Comparison of ENCODE assay signal across 9 cellular contexts in genomic region chr9:125409637-125410521, GRCh38.
A peak's percentile ranks its signal among the peaks of the same experiment; 100 is the strongest.
DNase-seq lines count a peak whose midpoint lies in the region; ATAC-seq and TF ChIP-seq lines count a peak whose summit lies in the region.
"Had no signal": no experiment of that assay in that cellular context is flagged by ENCODE, and none has a peak within 500 bp of the region (broad histone marks: within the 10 kb centered on the region; RNA-seq: fewer than 3 reads in every experiment).

No MANE protein-coding gene starts in this region.

- no peaks in the 10 kb centered on the region for H3K9me3 ChIP-seq in MM.1S (replicated peaks; ENCODE audit: insufficient read depth, low read length)
- H3K9me3 ChIP-seq: tibial artery had no signal

- DNase-seq in NOMO-1 treated with DMSO at 0.1 percent for 48 hours (lab: John Stamatoyannopoulos, UW; ENCODE audit: unreplicated experiment) (peak; percentile 26), NOMO-1 treated with dmso at 0.1 percent for 144 hours (lab: John Stamatoyannopoulos, UW; ENCODE audit: unreplicated experiment) (no peak), MM.1S (peak; percentile 9), iris pigment epithelial cell (ENCODE audit: low read depth) (peak; percentile 42), NCI-H1048 (lab: John Stamatoyannopoulos, UW) (no peak), NCI-H2081 treated with DMSO at 0.1 percent for 48 hours (lab: John Stamatoyannopoulos, UW) (no peak)
- peak; percentile 61 for DNase-seq in activated CD8-positive, alpha-beta T cell treated with anti-CD3 and anti-CD28 coated beads, Interleukin-2, amount 10 ng/mL, durations not matched to agents 7 days and 5 days

- no peaks in the 10 kb centered on the region for H3K9me3 Mint-ChIP-seq in activated CD8-positive, alpha-beta T cell treated with anti-CD3 and anti-CD28 coated beads, Interleukin-2, amount 10 ng/mL, durations not matched to agents 7 days and 5 days (ENCODE audit: insufficient read depth)

- no peaks in the 10 kb centered on the region for H3K36me3 Mint-ChIP-seq in activated CD8-positive, alpha-beta T cell treated with anti-CD3 and anti-CD28 coated beads, Interleukin-2, amount 10 ng/mL, durations not matched to agents 7 days and 5 days (ENCODE audit: low read depth)

- H3F3A ChIP-seq in MM.1S (ENCODE audit: insufficient read depth, low read length) = no peaks in the 10 kb centered on the region

- no peak overlapping the region for H3K4me3 ChIP-seq in MM.1S (ENCODE audit: low read length)

- H3K27me3 ChIP-seq in MM.1S (replicated peaks; ENCODE audit: insufficient read depth, low read length) = peaks cover 5% of the 10 kb centered on the region; the same call in 1 of the 2 replicates

- no peak overlapping the region for H3K27ac Mint-ChIP-seq in activated CD8-positive, alpha-beta T cell treated with anti-CD3 and anti-CD28 coated beads, Interleukin-2, amount 10 ng/mL, durations not matched to agents 7 days and 5 days

- peak overlapping the region; percentile 16 for H3K4me3 Mint-ChIP-seq in activated CD8-positive, alpha-beta T cell treated with anti-CD3 and anti-CD28 coated beads, Interleukin-2, amount 10 ng/mL, durations not matched to agents 7 days and 5 days

- ATAC-seq in activated CD8-positive, alpha-beta T cell treated with anti-CD3 and anti-CD28 coated beads, Interleukin-2, amount 10 ng/mL, durations not matched to agents 7 days and 5 days = peak; percentile 13
- ATAC-seq in GM18861 (IDR thresholded peaks at IDR 0.05; ENCODE audit: unreplicated experiment) = no peak

- TF ChIP-seq CTCF in MM.1S (IDR thresholded peaks at IDR 0.05; ENCODE audit: low read length) = no peak

- H3K9me2 ChIP-seq in MM.1S (replicated peaks; ENCODE audit: insufficient read depth, low read length) = no peaks in the 10 kb centered on the region

- no peaks in the 10 kb centered on the region for H3K36me3 ChIP-seq in MM.1S (replicated peaks; ENCODE audit: insufficient read depth, low read length)
- H3K36me3 ChIP-seq: tibial artery had no signal

- no peak overlapping the region for H3K4me2 ChIP-seq in MM.1S (ENCODE audit: low read depth, low read length)

- CTCF ChIA-PET in activated CD8-positive, alpha-beta T cell treated with anti-CD3 and anti-CD28 coated beads, Interleukin-2, amount 10 ng/mL, durations not matched to agents 7 days and 5 days (lab: Charles Lee) = no interaction called here

- H3K27me3 Mint-ChIP-seq in activated CD8-positive, alpha-beta T cell treated with anti-CD3 and anti-CD28 coated beads, Interleukin-2, amount 10 ng/mL, durations not matched to agents 7 days and 5 days (ENCODE audit: low read depth) = peaks cover 14% of the 10 kb centered on the region

- no peaks in the 10 kb centered on the region for H4K20me1 ChIP-seq in MM.1S (ENCODE audit: insufficient read depth, low read length)

- POLR2A ChIA-PET in activated CD8-positive, alpha-beta T cell treated with anti-CD3 and anti-CD28 coated beads, Interleukin-2, amount 10 ng/mL, durations not matched to agents 7 days and 5 days (lab: Charles Lee) = no interaction called here

- H3K9ac ChIP-seq in MM.1S (ENCODE audit: low read length) = no peak overlapping the region

- H2AFZ ChIP-seq in MM.1S (ENCODE audit: low read length) = 0 out of 2 replicates have a peak overlapping the region, but pooled peaks have one; percentile 23

- no peaks in the 10 kb centered on the region for H3K79me2 ChIP-seq in MM.1S (ENCODE audit: low read length)

- peaks cover 16% of the 10 kb centered on the region for H3K4me1 Mint-ChIP-seq in activated CD8-positive, alpha-beta T cell treated with anti-CD3 and anti-CD28 coated beads, Interleukin-2, amount 10 ng/mL, durations not matched to agents 7 days and 5 days (ENCODE audit: low read depth)

- H3K4me1 ChIP-seq in MM.1S (ENCODE audit: low read length) = no peaks in the 10 kb centered on the region

- no peak overlapping the region for H3K27ac ChIP-seq in MM.1S (ENCODE audit: low read length)
- H3K27ac ChIP-seq: tibial artery had no signal

Comparison
In these comparisons a context has a peak if more than half of its experiments do, and no peak if none do; other contexts are left out.
1. DNase-seq: peak in NOMO-1 treated with DMSO at 0.1 percent for 48 hours (single experiment), MM.1S (single experiment), activated CD8-positive, alpha-beta T cell treated with anti-CD3 and anti-CD28 coated beads, Interleukin-2, amount 10 ng/mL, durations not matched to agents 7 days and 5 days (single experiment) and iris pigment epithelial cell (single experiment); none in NOMO-1 treated with dmso at 0.1 percent for 144 hours (single experiment), NCI-H1048 (single experiment) and NCI-H2081 treated with DMSO at 0.1 percent for 48 hours (single experiment).